In the genomic region with DNA sequence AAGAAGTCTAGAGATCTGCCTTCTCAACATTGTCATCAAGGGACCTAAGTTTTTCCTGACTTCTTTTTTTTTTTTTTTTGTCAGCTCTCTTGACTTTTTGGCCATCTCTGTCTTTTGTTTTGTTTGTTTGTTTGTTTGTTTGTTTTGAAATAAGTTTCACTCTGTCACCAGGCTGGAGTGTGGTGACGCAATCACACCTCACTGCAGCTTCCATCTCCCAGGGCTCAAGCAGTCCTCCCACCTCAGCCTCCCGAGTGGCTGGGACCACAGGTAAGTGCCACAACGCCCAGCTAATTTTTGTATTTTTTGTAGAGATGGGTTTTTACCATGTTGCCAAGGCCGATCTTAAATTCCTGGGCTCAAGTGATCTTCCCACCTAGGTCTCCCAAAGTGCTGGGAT, we compare ENCODE assay signal across 17 cellular contexts. TPM values are rescaled to one million over a fixed set of nuclear protein-coding genes. Genes with fewer than 3 reads are reported as not detected.
A peak's percentile ranks its signal among the peaks of the same experiment; 100 is the strongest.
DNase-seq lines count a peak whose midpoint lies in the region; ATAC-seq, FAIRE-seq and TF ChIP-seq lines count a peak whose summit lies in the region.
"Had no signal": no experiment of that assay in that cellular context is flagged by ENCODE, and none has a peak within 500 bp of the region (broad histone marks: within the 10 kb centered on the region; RNA-seq: fewer than 3 reads in every experiment).

No MANE protein-coding gene starts in this region.

- H3K4me1 Mint-ChIP-seq in CD4-positive, CD25-positive, alpha-beta regulatory T cell, result peaks cover 27 to 67% (median 35%) of the 10 kb centered on the region in 4 donors
- peaks cover 20% of the 10 kb centered on the region for H3K4me1 Mint-ChIP-seq in T-helper 17 cell
- H3K4me1 Mint-ChIP-seq in neural crest cell, result peaks cover 10% of the 10 kb centered on the region

- 88% methylated on average over 4 of the region's 4 CpGs for WGBS in A549 (ENCODE audit: missing lambda C conversion rate)

- H3K9me3 ChIP-seq in A549 (peaks cover 11% of the 10 kb centered on the region), T-helper 17 cell (ENCODE audit: control insufficient read depth, low read length, poor library complexity, severe bottlenecking) (no peaks in the 10 kb centered on the region)
- H3K9me3 ChIP-seq in CD4-positive, CD25-positive, alpha-beta regulatory T cell (ENCODE audit: control insufficient read depth in 2 of 2, low read length in 2 of 2), result no peaks in the 10 kb centered on the region
- H3K9me3 ChIP-seq: BE2C had no signal

- no peak for TF ChIP-seq POLR2A in A549 (IDR thresholded peaks at IDR 0.05; ENCODE audit: low read length)

- no peak for TF ChIP-seq RAD21 in A549 (conservative IDR thresholded peaks at IDR 0.05 in 1 of 2, IDR thresholded peaks at IDR 0.05 in 1 of 2)

- peaks cover 12% of the 10 kb centered on the region for H3K36me3 ChIP-seq in CD4-positive, CD25-positive, alpha-beta regulatory T cell (ENCODE audit: control insufficient read depth, insufficient read depth, low read length)
- H3K36me3 ChIP-seq: BE2C had no signal

- peaks cover 0 to 2% (median 0%) of the 10 kb centered on the region in 7 donors for H3K9me3 Mint-ChIP-seq in CD4-positive, CD25-positive, alpha-beta regulatory T cell
- H3K9me3 Mint-ChIP-seq in neural crest cell, result peaks cover 3% of the 10 kb centered on the region
- H3K9me3 Mint-ChIP-seq: CD8-positive, alpha-beta memory T cell; GM23338; H9 had no signal

- ATAC-seq in A549 (no peak), T-helper 17 cell (no peak), HG02678 (IDR thresholded peaks at IDR 0.05; ENCODE audit: unreplicated experiment) (no peak)
- no peak for ATAC-seq in CD4-positive, CD25-positive, alpha-beta regulatory T cell (ENCODE audit: low read depth in 2 of 2)
- ATAC-seq: GM23338 had no signal

- H3K4me1 ChIP-seq in A549, result peaks cover 15% of the 10 kb centered on the region; the same call in 2 of the 3 replicates
- peaks cover 6% of the 10 kb centered on the region for H3K4me1 ChIP-seq in CD4-positive, CD25-positive, alpha-beta regulatory T cell (ENCODE audit: control insufficient read depth, insufficient read depth, low read length, poor library complexity, severe bottlenecking)
- H3K4me1 ChIP-seq: BE2C had no signal

- POLR2A ChIA-PET in A549 (lab: Yijun Ruan, JAX), result no interaction called here

- in situ Hi-C loops in GM13977 (cut with MboI; ENCODE audit: low pct_unique_long_range_greater_than_20kb, low sequenced_read_pairs, unreplicated experiment), result no loop called here

- no peak overlapping the region for H3K4me2 ChIP-seq in A549
- H3K4me2 ChIP-seq: GM23338, KMS-11 had no signal

- no peak overlapping the region for H3K4me3 ChIP-seq in A549
- H3K4me3 ChIP-seq in CD4-positive, CD25-positive, alpha-beta regulatory T cell (ENCODE audit: low read depth, low read length), result no peak overlapping the region
- H3K4me3 ChIP-seq: GM23338 had no signal

- no peak overlapping the region for H3K27ac ChIP-seq in A549
- no peak overlapping the region for H3K27ac ChIP-seq in CD4-positive, CD25-positive, alpha-beta regulatory T cell (ENCODE audit: insufficient read depth, low read length, poor library complexity, severe bottlenecking)
- H3K27ac ChIP-seq: C4-2B, HL-60, KMS-11 had no signal

- TF ChIP-seq CTCF in A549 (IDR thresholded peaks at IDR 0.05) (no peak), neural crest cell (conservative IDR thresholded peaks at IDR 0.05) (no peak), GM13977 (IDR thresholded peaks at IDR 0.05; ENCODE audit: extremely low read depth, insufficient read depth, missing control alignments) (no peak)

- no peaks in the 10 kb centered on the region for H3K27me3 Mint-ChIP-seq in CD4-positive, CD25-positive, alpha-beta regulatory T cell
- H3K27me3 Mint-ChIP-seq in T-helper 17 cell (no peaks in the 10 kb centered on the region), neural crest cell (ENCODE audit: low read depth) (no peaks in the 10 kb centered on the region)
- H3K27me3 Mint-ChIP-seq: CD8-positive, alpha-beta memory T cell had no signal

- CTCF ChIA-PET in A549 (lab: Yijun Ruan, JAX), result interaction anchor here (1.1 kb wide), 1 partner anchor 42 kb away, joined by 3 read pairs; the partner anchor contains the start of gene SANBR

- no peak for FAIRE-seq in A549 (lab: Jason Lieb, UNC)
- FAIRE-seq: A204.1, GM18507 had no signal

- no peak for TF ChIP-seq EP300 in A549 (IDR thresholded peaks at IDR 0.05)

- DNase-seq in A549 (ENCODE audit: low read depth in 1 of 2, low spot score in 1 of 2) (no peak), T-helper 17 cell (no peak), neural crest cell (ENCODE audit: low read depth, low spot score) (no peak), GM13977 (ENCODE audit: low spot score) (no peak)
- no peak for DNase-seq in CD4-positive, CD25-positive, alpha-beta regulatory T cell
- no peak for DNase-seq in activated CD4-positive, alpha-beta T cell treated with anti-CD3 and anti-CD28 coated beads for 1 hour
- DNase-seq: BE2C; CD8-positive, alpha-beta memory T cell; DMS 273 treated with DMSO at 0.1 percent for 48 hours; H9 had no signal

- H3K36me3 Mint-ChIP-seq in CD4-positive, CD25-positive, alpha-beta regulatory T cell, result peaks cover 26% of the 10 kb centered on the region
- H3K36me3 Mint-ChIP-seq in T-helper 17 cell (ENCODE audit: low read depth), result peaks cover 12% of the 10 kb centered on the region
- H3K36me3 Mint-ChIP-seq in neural crest cell (ENCODE audit: low read depth), result peaks cover 26% of the 10 kb centered on the region

- no peaks in the 10 kb centered on the region for H3K27me3 ChIP-seq in CD4-positive, CD25-positive, alpha-beta regulatory T cell (ENCODE audit: control insufficient read depth, insufficient read depth, low read length)
- H3K27me3 ChIP-seq: BE2C had no signal

- H3K4me3 Mint-ChIP-seq in CD4-positive, CD25-positive, alpha-beta regulatory T cell, result peak overlapping the region in 2 of 4 donors; percentile 2 to 77
- H3K4me3 Mint-ChIP-seq in T-helper 17 cell (no peak overlapping the region), neural crest cell (peak overlapping the region; percentile 24)
- H3K4me3 Mint-ChIP-seq: GM23338, H9 had no signal

- H3K27ac Mint-ChIP-seq in CD4-positive, CD25-positive, alpha-beta regulatory T cell, result peak overlapping the region in 2 of 3 donors; percentile 56 to 73
- H3K27ac Mint-ChIP-seq in T-helper 17 cell, result peak overlapping the region; percentile 57
- H3K27ac Mint-ChIP-seq in neural crest cell (ENCODE audit: unreplicated experiment), result no peak overlapping the region
- H3K27ac Mint-ChIP-seq: GM23338, H9 had no signal

TF ChIP-seq in A549, 52 proteins besides CTCF, POLR2A, EP300 and RAD21:
- TF ChIP-seq KDM1A (IDR thresholded peaks at IDR 0.05; ENCODE audit: low read depth) (no peak), CEBPB (IDR thresholded peaks at IDR 0.05) (peak; percentile 57 to 73; a peak in 3 of 4 replicates)
TF ChIP-seq in A549: peak in this region for 1.

RNA-seq across cellular contexts. Expression of gene PUS10, which starts 5.6 kb away (rescaled TPM):
- 8.3 and 9.3 TPM in 2 replicates for polyA plus RNA-seq in A549 (2011; rRNA removed)
- 1.5 and 1.7 TPM in 2 replicates for polyA plus RNA-seq in A549 (2012; cell fraction: cytosol; rRNA removed)
- 0.50 and 1.3 TPM in 2 replicates for polyA plus RNA-seq in A549 (2012; cell fraction: nucleus; rRNA removed)
- polyA plus RNA-seq in A549 (2017; fragmentation: RNase III; extraction: RNeasy Plus Mini Kit Qiagen cat#74134 plus additional on column Dnase treatment), result 2.7 to 3.6 TPM (median 3.3 TPM) in 3 replicates
- polyA minus RNA-seq in A549 (2011; rRNA and poly(A)+ RNA removed), result 3.2 and 4.5 TPM in 2 replicates
- 5.2 TPM for total RNA-seq in CD4-positive, CD25-positive, alpha-beta regulatory T cell
- 1 to 10 TPM; 4.5 to 7.1 (median 5.8) TPM for polyA plus RNA-seq in CD4-positive, CD25-positive, alpha-beta regulatory T cell
- total RNA-seq in T-helper 17 cell, result 1 to 10 TPM; 3.2 to 4.2 TPM
- 4.6 and 5.0 TPM in 2 replicates for total RNA-seq in neural crest cell

RNA-seq across cellular contexts. Expression of gene PEX13, which starts 6.2 kb away (rescaled TPM):
- polyA plus RNA-seq in A549 (2011; rRNA removed) (41.7 and 42.5 TPM in 2 replicates), A549 (2017; fragmentation: RNase III; extraction: RNeasy Plus Mini Kit Qiagen cat#74134 plus additional on column Dnase treatment) (13.8 to 18.5 TPM (median 17.4 TPM) in 3 replicates)
- 11.5 and 12.3 TPM in 2 replicates for polyA plus RNA-seq in A549 (2012; cell fraction: cytosol; rRNA removed)
- 5.8 and 5.9 TPM in 2 replicates for polyA plus RNA-seq in A549 (2012; cell fraction: nucleus; rRNA removed)
- 29.0 and 41.0 TPM in 2 replicates for polyA minus RNA-seq in A549 (2011; rRNA and poly(A)+ RNA removed)
- total RNA-seq in CD4-positive, CD25-positive, alpha-beta regulatory T cell, result 13.1 TPM
- 10 to 100 TPM in 3 of 4 donors, 1 to 10 TPM in 1; 9.4 to 15.6 (median 13.6) TPM for polyA plus RNA-seq in CD4-positive, CD25-positive, alpha-beta regulatory T cell
- total RNA-seq in T-helper 17 cell (10 to 100 TPM; 10.8 to 15.1 TPM), neural crest cell (25.2 and 26.9 TPM in 2 replicates)

RNA-seq across cellular contexts. Expression of gene SANBR, which starts 42.0 kb away (rescaled TPM):
- polyA plus RNA-seq in A549 (2011; rRNA removed) (25.9 and 31.6 TPM in 2 replicates), A549 (2017; fragmentation: RNase III; extraction: RNeasy Plus Mini Kit Qiagen cat#74134 plus additional on column Dnase treatment) (13.9 to 17.1 TPM (median 16.9 TPM) in 3 replicates)
- 7.5 and 7.7 TPM in 2 replicates for polyA plus RNA-seq in A549 (2012; cell fraction: cytosol; rRNA removed)
- polyA plus RNA-seq in A549 (2012; cell fraction: nucleus; rRNA removed), result 5.0 and 6.9 TPM in 2 replicates
- 13.1 and 18.1 TPM in 2 replicates for polyA minus RNA-seq in A549 (2011; rRNA and poly(A)+ RNA removed)
- total RNA-seq in CD4-positive, CD25-positive, alpha-beta regulatory T cell, result 11.7 TPM
- 1 to 10 TPM; 2.4 to 7.7 (median 4.2) TPM for polyA plus RNA-seq in CD4-positive, CD25-positive, alpha-beta regulatory T cell
- total RNA-seq in T-helper 17 cell (1 to 10 TPM; 3.4 to 4.3 TPM), neural crest cell (30.3 and 33.3 TPM in 2 replicates)
